19 cellular contexts compared by ENCODE assay signal in the genomic region with DNA sequence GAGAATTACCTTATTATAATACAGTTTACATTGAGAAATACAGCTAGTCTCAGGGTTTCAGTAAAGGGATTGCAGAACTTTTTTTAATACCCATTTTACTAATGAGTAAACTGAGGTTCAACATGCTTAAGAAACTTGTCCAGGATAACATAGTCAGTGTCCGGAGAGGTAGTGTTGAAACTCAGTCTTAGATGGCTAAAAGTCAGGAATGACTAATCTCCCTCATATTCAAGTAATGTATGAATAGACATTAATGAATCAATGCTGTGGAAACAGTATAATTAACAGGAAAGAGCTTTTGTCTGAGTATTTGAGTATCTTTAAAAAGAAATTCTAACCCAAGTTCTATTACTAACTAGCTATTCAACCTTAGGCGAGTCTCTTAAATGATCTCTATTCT.
A peak's percentile ranks its signal among the peaks of the same experiment; 100 is the strongest.
DNase-seq lines count a peak whose midpoint lies in the region; FAIRE-seq and TF ChIP-seq lines count a peak whose summit lies in the region.
"Had no signal": no experiment of that assay in that cellular context is flagged by ENCODE, and none has a peak within 500 bp of the region (broad histone marks: within the 10 kb centered on the region; RNA-seq: fewer than 3 reads in every experiment).

No MANE protein-coding gene starts in this region.

- DNase-seq in AG08395 (ENCODE audit: low spot score), result peak; percentile 5
- peak; percentile 81 for DNase-seq in HCEC 1CT
- DNase-seq in astrocyte (ENCODE audit: low read depth), result peak; percentile 47
- DNase-seq in foreskin fibroblast, result peak; percentile 8 to 12
- no peak for DNase-seq in KBM-7
- no peak for DNase-seq in esophagus squamous epithelium (lab: John Stamatoyannopoulos, UW)
- no peak for DNase-seq in activated T-helper 1 cell treated with anti-CD3 and anti-CD28 coated beads, Interleukin-12 subunit alpha, Interleukin-12 subunit beta, Interleukin-2, Interleukin-4 antibody, amounts not matched to agents 30 ng/mL and 10 ng/mL and 1 ng/mL, durations not matched to agents 14 hours and 24 hours and 36 hours (ENCODE audit: low spot score)
- DNase-seq in SW 1271 (lab: John Stamatoyannopoulos, UW), result no peak
- DNase-seq: Calu3; CD4-positive, CD25-positive, alpha-beta regulatory T cell; DMS79; GOT3; NCI-H1436; NCI-H2081; NCI-H226; NCI-H774; PC-9; Right ventricle myocardium superior had no signal

- no peaks in the 10 kb centered on the region for H3K9me3 Mint-ChIP-seq in astrocyte (ENCODE audit: unreplicated experiment)
- no peaks in the 10 kb centered on the region for H3K9me3 Mint-ChIP-seq in activated T-helper 1 cell treated with anti-CD3 and anti-CD28 coated beads, Interleukin-12 subunit alpha, Interleukin-12 subunit beta, Interleukin-2, Interleukin-4 antibody, amounts not matched to agents 30 ng/mL and 10 ng/mL and 1 ng/mL, durations not matched to agents 14 hours and 24 hours and 36 hours
- H3K9me3 Mint-ChIP-seq: CD4-positive, CD25-positive, alpha-beta regulatory T cell had no signal

- WGBS in esophagus squamous epithelium, 2 donors, result 32 to 46% methylated on average over 2 of the region's 2 CpGs

- H3K27ac Mint-ChIP-seq in astrocyte (ENCODE audit: unreplicated experiment), result no peak overlapping the region
- H3K27ac Mint-ChIP-seq in activated T-helper 1 cell treated with anti-CD3 and anti-CD28 coated beads, Interleukin-12 subunit alpha, Interleukin-12 subunit beta, Interleukin-2, Interleukin-4 antibody, amounts not matched to agents 30 ng/mL and 10 ng/mL and 1 ng/mL, durations not matched to agents 14 hours and 24 hours and 36 hours, result no peak overlapping the region
- H3K27ac Mint-ChIP-seq: CD4-positive, CD25-positive, alpha-beta regulatory T cell; IgD-negative memory B cell had no signal

- no peak overlapping the region for H3K27ac ChIP-seq in astrocyte (ENCODE audit: low read depth, low read length)
- H3K27ac ChIP-seq in esophagus squamous epithelium, result no peak overlapping the region
- H3K27ac ChIP-seq: PC-9 had no signal

- H3K9ac ChIP-seq in astrocyte (ENCODE audit: low read length), result no peak overlapping the region

- in situ Hi-C loops in KBM-7 (cut with MboI; ENCODE audit: low pct_unique_long_range_greater_than_20kb, low sequenced_read_pairs), result no loop called here

- no peak overlapping the region for H3K4me3 Mint-ChIP-seq in astrocyte (ENCODE audit: unreplicated experiment)
- H3K4me3 Mint-ChIP-seq in activated T-helper 1 cell treated with anti-CD3 and anti-CD28 coated beads, Interleukin-12 subunit alpha, Interleukin-12 subunit beta, Interleukin-2, Interleukin-4 antibody, amounts not matched to agents 30 ng/mL and 10 ng/mL and 1 ng/mL, durations not matched to agents 14 hours and 24 hours and 36 hours, result no peak overlapping the region
- H3K4me3 Mint-ChIP-seq: CD4-positive, CD25-positive, alpha-beta regulatory T cell; IgD-negative memory B cell had no signal

- no peak for TF ChIP-seq POLR2A in esophagus squamous epithelium (IDR thresholded peaks at IDR 0.05)

- H3K4me3 ChIP-seq in astrocyte (ENCODE audit: insufficient read depth, low read depth, low read length) (no peak overlapping the region), foreskin fibroblast (ENCODE audit: low read depth in 1 of 2, low read length in 2 of 2) (no peak overlapping the region), esophagus squamous epithelium (no peak overlapping the region)
- H3K4me3 ChIP-seq: PC-9 had no signal

- H3K4me1 Mint-ChIP-seq in astrocyte (ENCODE audit: low read depth, unreplicated experiment), result no peaks in the 10 kb centered on the region
- H3K4me1 Mint-ChIP-seq in activated T-helper 1 cell treated with anti-CD3 and anti-CD28 coated beads, Interleukin-12 subunit alpha, Interleukin-12 subunit beta, Interleukin-2, Interleukin-4 antibody, amounts not matched to agents 30 ng/mL and 10 ng/mL and 1 ng/mL, durations not matched to agents 14 hours and 24 hours and 36 hours (ENCODE audit: low read depth), result no peaks in the 10 kb centered on the region
- H3K4me1 Mint-ChIP-seq: CD4-positive, CD25-positive, alpha-beta regulatory T cell; IgD-negative memory B cell had no signal

- H3K36me3 Mint-ChIP-seq in astrocyte (ENCODE audit: low read depth, unreplicated experiment), result no peaks in the 10 kb centered on the region
- H3K36me3 Mint-ChIP-seq in activated T-helper 1 cell treated with anti-CD3 and anti-CD28 coated beads, Interleukin-12 subunit alpha, Interleukin-12 subunit beta, Interleukin-2, Interleukin-4 antibody, amounts not matched to agents 30 ng/mL and 10 ng/mL and 1 ng/mL, durations not matched to agents 14 hours and 24 hours and 36 hours (ENCODE audit: low read depth), result no peaks in the 10 kb centered on the region
- H3K36me3 Mint-ChIP-seq: CD4-positive, CD25-positive, alpha-beta regulatory T cell; IgD-negative memory B cell had no signal

- no peaks in the 10 kb centered on the region for H3K36me3 ChIP-seq in astrocyte (ENCODE audit: insufficient read depth, low read length)
- H3K36me3 ChIP-seq in esophagus squamous epithelium, result no peaks in the 10 kb centered on the region

- no peaks in the 10 kb centered on the region for H3K79me2 ChIP-seq in astrocyte (ENCODE audit: insufficient read depth, low read length)

- H3K27me3 ChIP-seq in astrocyte (ENCODE audit: insufficient read depth, low read length), result no peaks in the 10 kb centered on the region
- H3K27me3 ChIP-seq in esophagus squamous epithelium, result no peaks in the 10 kb centered on the region

- TF ChIP-seq CTCF in astrocyte (IDR thresholded peaks at IDR 0.05; ENCODE audit: insufficient read depth, low read depth, low read length) (no peak), foreskin fibroblast (IDR thresholded peaks at IDR 0.05; ENCODE audit: low read depth, low read length) (no peak), esophagus squamous epithelium (IDR thresholded peaks at IDR 0.05) (no peak)

- H3K4me1 ChIP-seq in astrocyte (ENCODE audit: insufficient read depth, low read length), result no peaks in the 10 kb centered on the region
- H3K4me1 ChIP-seq in esophagus squamous epithelium, result no peaks in the 10 kb centered on the region

- H4K20me1 ChIP-seq in astrocyte (ENCODE audit: insufficient read depth, low read length), result no peaks in the 10 kb centered on the region

- intact Hi-C loops in esophagus squamous epithelium (cut with DNase I), result no loop called here
- intact Hi-C loops in activated T-helper 1 cell treated with anti-CD3 and anti-CD28 coated beads, Interleukin-12 subunit alpha, Interleukin-12 subunit beta, Interleukin-2, Interleukin-4 antibody, amounts not matched to agents 30 ng/mL and 10 ng/mL and 1 ng/mL, durations not matched to agents 14 hours and 24 hours and 36 hours (cut with micrococcal nuclease), result no loop called here

- no peak overlapping the region for H3K4me2 ChIP-seq in astrocyte (ENCODE audit: low read length)
- H3K4me2 ChIP-seq: PC-9 had no signal

- no peaks in the 10 kb centered on the region for H3K27me3 Mint-ChIP-seq in astrocyte (ENCODE audit: low read depth, unreplicated experiment)
- no peaks in the 10 kb centered on the region for H3K27me3 Mint-ChIP-seq in activated T-helper 1 cell treated with anti-CD3 and anti-CD28 coated beads, Interleukin-12 subunit alpha, Interleukin-12 subunit beta, Interleukin-2, Interleukin-4 antibody, amounts not matched to agents 30 ng/mL and 10 ng/mL and 1 ng/mL, durations not matched to agents 14 hours and 24 hours and 36 hours (ENCODE audit: insufficient read depth)
- H3K27me3 Mint-ChIP-seq: CD4-positive, CD25-positive, alpha-beta regulatory T cell; IgD-negative memory B cell had no signal

- no peak for FAIRE-seq in astrocyte (lab: Jason Lieb, UNC)

- H2AFZ ChIP-seq in astrocyte (ENCODE audit: low read depth, low read length), result no peak overlapping the region
- H2AFZ ChIP-seq: PC-9 had no signal

- H3K9me3 ChIP-seq in astrocyte (ENCODE audit: insufficient read depth, low read depth, low read length) (no peaks in the 10 kb centered on the region), esophagus squamous epithelium (no peaks in the 10 kb centered on the region)

Comparison
In these comparisons a context has a peak if more than half of its experiments do, and no peak if none do; other contexts are left out.
1. DNase-seq: peak in AG08395 (single experiment), HCEC 1CT (single experiment), astrocyte (single experiment) and foreskin fibroblast (2 of 2); none in KBM-7 (single experiment), esophagus squamous epithelium (single experiment), activated T-helper 1 cell treated with anti-CD3 and anti-CD28 coated beads, Interleukin-12 subunit alpha, Interleukin-12 subunit beta, Interleukin-2, Interleukin-4 antibody, amounts not matched to agents 30 ng/mL and 10 ng/mL and 1 ng/mL, durations not matched to agents 14 hours and 24 hours and 36 hours (single experiment) and SW 1271 (0 of 2).